8 cellular contexts compared by ENCODE assay signal in the genomic region with DNA sequence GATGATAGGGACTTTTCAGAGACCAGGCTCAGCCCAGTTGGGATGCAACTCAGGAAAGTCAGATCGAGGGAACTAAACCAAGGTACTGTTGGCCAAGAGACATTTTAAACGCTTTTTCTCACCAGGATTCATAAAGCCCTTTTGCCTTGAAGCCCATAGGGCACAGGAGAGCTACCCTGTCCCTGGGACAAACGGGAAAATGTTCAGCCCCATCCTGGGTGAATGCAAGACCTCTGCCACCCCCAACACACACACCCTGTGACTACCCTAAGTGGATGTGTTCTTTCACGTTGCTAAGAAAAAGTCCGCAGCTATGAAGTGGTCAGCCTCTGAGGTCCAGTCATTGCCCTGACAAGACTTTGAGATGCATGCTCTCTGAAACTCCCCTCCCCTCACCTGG. TPM values are rescaled to one million over a fixed set of nuclear protein-coding genes. Genes with fewer than 3 reads are reported as not detected.
DNase-seq lines count a peak whose midpoint lies in the region; ATAC-seq, FAIRE-seq and TF ChIP-seq lines count a peak whose summit lies in the region.

No MANE protein-coding gene starts in this region.

- no peaks in the 10 kb centered on the region for H3K9me3 ChIP-seq in adrenal gland (replicated peaks in 1 of 3)
- no peaks in the 10 kb centered on the region for H3K9me3 ChIP-seq in mesenchymal stem cell (ENCODE audit: control insufficient read depth, low read length)
- no peaks in the 10 kb centered on the region for H3K9me3 ChIP-seq in testis

- H3K27ac ChIP-seq in adrenal gland (peak overlapping the region in 4 of 5 donors; percentile 92 to 96 (median 94)), mesenchymal stem cell (ENCODE audit: low read length, poor library complexity, severe bottlenecking) (peak overlapping the region; percentile 24), testis (peak overlapping the region; percentile 90 to 94)

- H3K4me1 ChIP-seq in adrenal gland (replicated peaks in 1 of 2): peaks cover 30 to 53% of the 10 kb centered on the region in 2 donors
- peaks cover 17% of the 10 kb centered on the region for H3K4me1 ChIP-seq in mesenchymal stem cell (ENCODE audit: control insufficient read depth, insufficient read depth, low read depth, low read length)
- H3K4me1 ChIP-seq in testis: peaks cover 56% of the 10 kb centered on the region

- H3K27me3 ChIP-seq in adrenal gland (no peaks in the 10 kb centered on the region), mesenchymal stem cell (ENCODE audit: control insufficient read depth in 1 of 2, insufficient read depth in 1 of 2, low read length in 2 of 2) (no peaks in the 10 kb centered on the region), testis (no peaks in the 10 kb centered on the region)

- no peak for ATAC-seq in GM18873 (IDR thresholded peaks at IDR 0.05; ENCODE audit: low FRiP score, unreplicated experiment)

- FAIRE-seq in HTR-8/SVneo (lab: Jason Lieb, UNC): no peak

- no peak overlapping the region for H2AFZ ChIP-seq in mesenchymal stem cell (ENCODE audit: low read depth, low read length)

- H3K9ac ChIP-seq in mesenchymal stem cell (ENCODE audit: low read length): peak overlapping the region; percentile 90

- 62 to 69% (median 67%) methylated on average over 5 of the region's 5 CpGs for WGBS in adrenal gland, 4 donors
- 38% methylated on average over 5 of the region's 5 CpGs for WGBS in mesenchymal stem cell
- WGBS in testis, 2 donors: 62 to 77% methylated on average over 5 of the region's 5 CpGs

- no peak overlapping the region for H3K23ac ChIP-seq in mesenchymal stem cell (ENCODE audit: low read length in 2 of 2)

- no peak overlapping the region for H2BK15ac ChIP-seq in mesenchymal stem cell (ENCODE audit: low read depth, poor library complexity, severe bottlenecking)

- intact Hi-C loops in adrenal gland (cut with DNase I): no loop called here
- intact Hi-C loops in testis (cut with DNase I; ENCODE audit: low total_unique reads): no loop called here

- no peak overlapping the region for H4K91ac ChIP-seq in mesenchymal stem cell (ENCODE audit: low read length)

- TF ChIP-seq POLR2A in adrenal gland (IDR thresholded peaks at IDR 0.05) (no peak), testis (IDR thresholded peaks at IDR 0.05) (no peak)

- no peak overlapping the region for H2BK120ac ChIP-seq in mesenchymal stem cell (ENCODE audit: low read depth, low read length)

- H3K4me2 ChIP-seq in mesenchymal stem cell (ENCODE audit: low read length, poor library complexity, severe bottlenecking): peak overlapping the region; percentile 73

- no peak overlapping the region for H2BK5ac ChIP-seq in mesenchymal stem cell (ENCODE audit: low read depth, low read length, poor library complexity, severe bottlenecking)

- peaks cover 26% of the 10 kb centered on the region for H3K79me1 ChIP-seq in mesenchymal stem cell (replicated peaks; ENCODE audit: low read length, poor library complexity, severe bottlenecking)

- peak overlapping the region in 2 of 4 donors; percentile 39 to 53 for H3K4me3 ChIP-seq in adrenal gland
- H3K4me3 ChIP-seq in mesenchymal stem cell (ENCODE audit: insufficient read depth in 1 of 2, low read depth in 1 of 2, low read length in 2 of 2): peak overlapping the region in 1 of 2 experiments; percentile 75
- no peak overlapping the region for H3K4me3 ChIP-seq in testis

- peak overlapping the region in 1 of 2 experiments; percentile 18 for H3K18ac ChIP-seq in mesenchymal stem cell (ENCODE audit: low read depth in 1 of 2, low read length in 2 of 2)

- peak; percentile 18 for DNase-seq in activated T-cell treated with anti-CD3 and anti-CD28 coated beads, Interleukin-2, amount 50 U/mL, for 1 hour
- DNase-seq in activated T-cell treated with anti-CD3 and anti-CD28 coated beads, Interleukin-2, amount 50 U/mL, for 48 hours: no peak
- DNase-seq in adrenal gland (no peak), mesenchymal stem cell (no peak), testis (no peak), GDM1 (lab: John Stamatoyannopoulos, UW) (no peak), HTR-8/SVneo (ENCODE audit: insufficient read length, low spot score) (no peak)

- H3K4ac ChIP-seq in mesenchymal stem cell (ENCODE audit: low read depth in 1 of 2, low read length in 2 of 2): no peak overlapping the region

- H3K36me3 ChIP-seq in adrenal gland (replicated peaks in 1 of 2) (no peaks in the 10 kb centered on the region), mesenchymal stem cell (ENCODE audit: control insufficient read depth in 1 of 2, insufficient read depth in 2 of 2, low read depth in 1 of 2, low read length in 2 of 2) (peaks cover 0 to 2% of the 10 kb centered on the region in 2 experiments), testis (ENCODE audit: low read depth, missing control alignments) (no peaks in the 10 kb centered on the region)

- peak overlapping the region; percentile 15 for H2AK5ac ChIP-seq in mesenchymal stem cell (ENCODE audit: low read length, severe bottlenecking)

- peak overlapping the region; percentile 66 for H4K8ac ChIP-seq in mesenchymal stem cell (ENCODE audit: low read length)

- no peak overlapping the region for H2BK12ac ChIP-seq in mesenchymal stem cell (ENCODE audit: low read length in 2 of 2)

- no peak overlapping the region for H3K14ac ChIP-seq in mesenchymal stem cell (ENCODE audit: low read length in 2 of 2)

- TF ChIP-seq CTCF in adrenal gland (IDR thresholded peaks at IDR 0.05) (no peak), testis (IDR thresholded peaks at IDR 0.05) (no peak)

RNA-seq across cellular contexts. Expression of a gene that starts 58.4 kb away (rescaled TPM):
- total RNA-seq in adrenal gland (10 to 100 TPM in 7 of 8 donors, 1 to 10 TPM in 1; 8.3 to 22.7 (median 14.6) TPM), testis (10 to 100 TPM; 13.5 to 18.0 TPM)
- polyA plus RNA-seq in adrenal gland (1 to 10 TPM; 3.0 to 8.3 (median 3.6) TPM), testis (ENCODE audit: insufficient read depth, low read depth, low replicate concordance) (11.4 TPM)
- 8.1 TPM for polyA plus RNA-seq in mesenchymal stem cell (2013, experiment 1 of 2)
- polyA plus RNA-seq in mesenchymal stem cell (2013, experiment 2 of 2): 8.0 TPM

Comparison
In these comparisons a context has a peak if more than half of its experiments do, and no peak if none do; other contexts are left out.
1. H3K27ac ChIP-seq: peak in every context shown above with its lines; median percentile 94 in adrenal gland; 92 in testis; 24 in mesenchymal stem cell.